Comparison of ENCODE assay signal across 23 cellular contexts in the genomic region with DNA sequence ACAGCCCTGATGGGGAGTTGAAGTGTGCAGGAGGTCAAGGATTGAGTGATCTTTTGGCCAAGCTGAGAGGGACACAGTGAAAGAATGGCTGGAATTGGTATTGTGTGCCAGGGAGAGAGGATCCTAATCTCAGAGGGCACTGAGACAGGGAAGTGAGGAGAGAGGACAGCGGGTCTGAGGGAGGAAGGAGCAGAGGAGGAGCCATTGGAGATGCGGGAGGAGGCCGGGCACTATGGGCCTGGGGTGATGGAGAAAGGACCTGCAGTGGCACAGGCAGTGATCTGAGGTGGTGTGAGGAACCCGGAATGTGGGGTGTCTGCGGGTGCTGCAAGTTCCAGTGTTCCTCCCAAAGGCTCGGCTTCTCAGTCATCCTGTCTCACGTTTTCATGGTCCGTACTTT. TPM values are rescaled to one million over a fixed set of nuclear protein-coding genes. Genes with fewer than 3 reads are reported as not detected.
DNase-seq lines count a peak whose midpoint lies in the region; ATAC-seq and TF ChIP-seq lines count a peak whose summit lies in the region.
"Had no signal": no experiment of that assay in that cellular context is flagged by ENCODE, and none has a peak within 500 bp of the region (broad histone marks: within the 10 kb centered on the region; RNA-seq: fewer than 3 reads in every experiment).

No MANE protein-coding gene starts in this region.

- H3K36me3 Mint-ChIP-seq in natural killer cell treated with Interleukin-12 subunit alpha and Interleukin-12 subunit beta and Interleukin-15 and Interleukin-18, amount 100 ng/mL, for 72 hours = peaks cover 32% of the 10 kb centered on the region
- H3K36me3 Mint-ChIP-seq in natural killer cell = peaks cover 14% of the 10 kb centered on the region
- H3K36me3 Mint-ChIP-seq in nephron (ENCODE audit: low read depth) = peaks cover 57% of the 10 kb centered on the region

- H3K9me3 ChIP-seq in vagina = no peaks in the 10 kb centered on the region
- H3K9me3 ChIP-seq: SJSA1 had no signal

- no peaks in the 10 kb centered on the region for H3K27me3 ChIP-seq in vagina
- H3K27me3 ChIP-seq: SJSA1 had no signal

- TF ChIP-seq CTCF in natural killer cell (IDR thresholded peaks at IDR 0.05) = no peak
- no peak for TF ChIP-seq CTCF in nephron (IDR thresholded peaks at IDR 0.05; ENCODE audit: unreplicated experiment in 3 of 3)
- TF ChIP-seq CTCF in vagina (IDR thresholded peaks at IDR 0.05) = no peak

- intact Hi-C loops in natural killer cell (cut with micrococcal nuclease) = no loop called here
- intact Hi-C loops in vagina (cut with DNase I) = no loop called here

- H3K4me3 Mint-ChIP-seq in natural killer cell treated with Interleukin-12 subunit alpha and Interleukin-12 subunit beta and Interleukin-15 and Interleukin-18, amount 100 ng/mL, for 72 hours = peak overlapping the region; percentile 44
- H3K4me3 Mint-ChIP-seq in natural killer cell = no peak overlapping the region
- H3K4me3 Mint-ChIP-seq in nephron = no peak overlapping the region
- H3K4me3 Mint-ChIP-seq: stimulated activated naive B cell treated with anti-CD40 and anti-IgM and Interleukin-4, amounts not matched to agents 10 μg/mL and 1 μg/mL and 100 μg/mL, for 72 hours had no signal

- H3K27ac ChIP-seq in caudate nucleus (ENCODE audit: low read depth, low read length) (peak overlapping the region; percentile 69), vagina (no peak overlapping the region)
- H3K27ac ChIP-seq: VCaP had no signal

- no peak for DNase-seq in natural killer cell treated with Interleukin-12 subunit alpha and Interleukin-12 subunit beta and Interleukin-15 and Interleukin-18, amount 100 ng/mL, for 72 hours (ENCODE audit: low spot score)
- DNase-seq in natural killer cell (no peak), caudate nucleus (lab: John Stamatoyannopoulos, UW) (no peak), vagina (ENCODE audit: extremely low spot score in 2 of 2) (peak; percentile 43 to 65), inferior parietal cortex (ENCODE audit: extremely low spot score) (no peak), GF-D8 (lab: John Stamatoyannopoulos, UW) (no peak)
- DNase-seq: activated CD4-positive, alpha-beta T cell treated with anti-CD3 and anti-CD28 coated beads, Interleukin-2, amount 50 U/mL, for 48 hours; activated T-cell treated with anti-CD3 and anti-CD28 coated beads for 4 hours; CD4-positive, alpha-beta memory T cell; cortex of kidney; kidney glomerular epithelial cell; mammary epithelial cell; NCI-H1092 treated with DMSO at 0.1 percent for 48 hours; NCI-H2029 treated with DMSO at 0.1 percent for 48 hours; NCI-H226; nucleus accumbens; small intestine; stimulated activated CD4-positive, alpha-beta T cell treated with anti-CD3 and anti-CD28 coated beads, Interleukin-2, amount 100 ng/mL, for 48 hours; stimulated activated naive B cell treated with anti-CD40 and anti-IgM and Interleukin-4, amounts not matched to agents 10 μg/mL and 1 μg/mL and 100 μg/mL, for 72 hours had no signal

- H3K4me1 ChIP-seq in vagina = peaks cover 13% of the 10 kb centered on the region

- H3K4me1 Mint-ChIP-seq in natural killer cell treated with Interleukin-12 subunit alpha and Interleukin-12 subunit beta and Interleukin-15 and Interleukin-18, amount 100 ng/mL, for 72 hours (ENCODE audit: low read depth in 2 of 2) = peaks cover 44 to 70% of the 10 kb centered on the region in 2 donors
- H3K4me1 Mint-ChIP-seq in natural killer cell (peaks cover 41 to 58% of the 10 kb centered on the region in 2 donors), nephron (peaks cover 45% of the 10 kb centered on the region)

- H3K36me3 ChIP-seq in vagina = peaks cover 0 to 6% of the 10 kb centered on the region in 2 donors
- H3K36me3 ChIP-seq: SJSA1 had no signal

- H3K9me3 Mint-ChIP-seq in natural killer cell treated with Interleukin-12 subunit alpha and Interleukin-12 subunit beta and Interleukin-15 and Interleukin-18, amount 100 ng/mL, for 72 hours = no peaks in the 10 kb centered on the region
- H3K9me3 Mint-ChIP-seq in natural killer cell (no peaks in the 10 kb centered on the region), nephron (no peaks in the 10 kb centered on the region)
- H3K9me3 Mint-ChIP-seq: CD4-positive, alpha-beta memory T cell; stimulated activated naive B cell treated with anti-CD40 and anti-IgM and Interleukin-4, amounts not matched to agents 10 μg/mL and 1 μg/mL and 100 μg/mL, for 72 hours had no signal

- no peak overlapping the region for H3K4me3 ChIP-seq in vagina
- H3K4me3 ChIP-seq: SJSA1 had no signal

- no peak for ATAC-seq in natural killer cell treated with Interleukin-12 subunit alpha and Interleukin-12 subunit beta and Interleukin-15 and Interleukin-18, amount 100 ng/mL, for 72 hours
- ATAC-seq in natural killer cell = no peak
- no peak for ATAC-seq in HG02973 (IDR thresholded peaks at IDR 0.05; ENCODE audit: unreplicated experiment)

- no peak for TF ChIP-seq POLR2A in vagina (IDR thresholded peaks at IDR 0.05)

- no peaks in the 10 kb centered on the region for H3K27me3 Mint-ChIP-seq in natural killer cell treated with Interleukin-12 subunit alpha and Interleukin-12 subunit beta and Interleukin-15 and Interleukin-18, amount 100 ng/mL, for 72 hours
- no peaks in the 10 kb centered on the region for H3K27me3 Mint-ChIP-seq in natural killer cell (ENCODE audit: low read depth in 2 of 2)
- no peaks in the 10 kb centered on the region for H3K27me3 Mint-ChIP-seq in nephron (ENCODE audit: low read depth)
- H3K27me3 Mint-ChIP-seq: CD4-positive, alpha-beta memory T cell had no signal

- H3K27ac Mint-ChIP-seq in natural killer cell treated with Interleukin-12 subunit alpha and Interleukin-12 subunit beta and Interleukin-15 and Interleukin-18, amount 100 ng/mL, for 72 hours = peak overlapping the region; percentile 2 to 39
- H3K27ac Mint-ChIP-seq in natural killer cell (no peak overlapping the region), nephron (peak overlapping the region in 2 of 3 experiments; percentile 30 to 45)
- H3K27ac Mint-ChIP-seq: stimulated activated naive B cell treated with anti-CD40 and anti-IgM and Interleukin-4, amounts not matched to agents 10 μg/mL and 1 μg/mL and 100 μg/mL, for 72 hours had no signal

RNA-seq across cellular contexts. Expression of gene RNF144A, which starts 26.8 kb away (rescaled TPM):
- 10 to 100 TPM; 17.2 to 66.1 TPM for total RNA-seq in natural killer cell treated with Interleukin-12 subunit alpha and Interleukin-12 subunit beta and Interleukin-15 and Interleukin-18, amount 100 ng/mL, for 72 hours
- total RNA-seq in natural killer cell (10 to 100 TPM; 17.3 to 36.7 (median 19.0) TPM), vagina (17.2 TPM)

Comparison
In these comparisons a context has a peak if more than half of its experiments do, and no peak if none do; other contexts are left out.
1. H3K27ac Mint-ChIP-seq: peak in natural killer cell treated with Interleukin-12 subunit alpha and Interleukin-12 subunit beta and Interleukin-15 and Interleukin-18, amount 100 ng/mL, for 72 hours (2 of 2) and nephron (2 of 3); none in natural killer cell (0 of 2).
2. DNase-seq: peak in vagina (2 of 2); none in natural killer cell treated with Interleukin-12 subunit alpha and Interleukin-12 subunit beta and Interleukin-15 and Interleukin-18, amount 100 ng/mL, for 72 hours (single experiment), natural killer cell (single experiment), caudate nucleus (0 of 61), inferior parietal cortex (single experiment) and GF-D8 (single experiment).